Comparison of ENCODE assay signal across 33 cellular contexts in genomic region chr12:54555670-54556257, GRCh38. TPM values are rescaled to one million over a fixed set of nuclear protein-coding genes. Genes with fewer than 3 reads are reported as not detected.
"Had no signal": no experiment of that assay in that cellular context is flagged by ENCODE, and none has a peak within 500 bp of the region (broad histone marks: within the 10 kb centered on the region; RNA-seq: fewer than 3 reads in every experiment).

No MANE protein-coding gene starts in this region.

- H3K27ac ChIP-seq: esophagus muscularis mucosa, foreskin keratinocyte, gastroesophageal sphincter, heart left ventricle, left lung, neural progenitor cell, parathyroid adenoma, prostate gland, right atrium auricular region, suprapubic skin, transverse colon, upper lobe of right lung, uterus had no signal

- H3K27me3 ChIP-seq: right atrium auricular region, uterus had no signal

- H3K4me1 ChIP-seq: foreskin keratinocyte, prostate gland, uterus had no signal

- DNase-seq: dermis blood vessel endothelial cell; effector memory CD4-positive, alpha-beta T cell; foreskin keratinocyte; heart left ventricle; hippocampal formation; left cardiac atrium; left lung; mammary epithelial cell; mesendoderm; midbrain; naive thymus-derived CD4-positive, alpha-beta T cell; stimulated activated CD4-positive, alpha-beta T cell treated with anti-CD3 and anti-CD28 coated beads, Interleukin-12 subunit alpha, Interleukin-12 subunit beta, amount 100 ng/mL, for 4 hours; stimulated activated CD4-positive, alpha-beta T cell treated with anti-CD3 and anti-CD28 coated beads, Interleukin-1b, Interleukin-23, amount 100 ng/mL, for 48 hours; stimulated activated CD4-positive, alpha-beta T cell treated with anti-CD3 and anti-CD28 coated beads, Interleukin-4, amount 100 ng/mL, for 1 hour; stimulated activated CD8-positive, alpha-beta memory T cell treated with anti-CD3 and anti-CD28 coated beads, Interleukin-4, amount 100 ng/mL, for 48 hours; stimulated activated naive CD4-positive, alpha-beta T cell; stimulated activated naive CD8-positive, alpha-beta T cell treated with anti-CD3 and anti-CD28 coated beads, Interleukin-15, amount 100 ng/mL, for 72 hours; transverse colon; upper lobe of right lung; uterus had no signal

- H3K4me3 ChIP-seq: esophagus muscularis mucosa, gastroesophageal sphincter, heart left ventricle, left lung, neural progenitor cell, prostate gland, right atrium auricular region, smooth muscle cell, suprapubic skin, transverse colon, upper lobe of right lung, uterus had no signal

- H3K9ac ChIP-seq: neural progenitor cell, parathyroid adenoma had no signal

- H3K36me3 ChIP-seq: esophagus muscularis mucosa, gastroesophageal sphincter, heart left ventricle, left lung, neural progenitor cell, prostate gland, right atrium auricular region, suprapubic skin, transverse colon, upper lobe of right lung, uterus had no signal

- H3K4me2 ChIP-seq: neural progenitor cell, smooth muscle cell had no signal

- H3K9me3 ChIP-seq: esophagus muscularis mucosa, gastroesophageal sphincter, heart left ventricle, left lung, prostate gland, right atrium auricular region, suprapubic skin, transverse colon, upper lobe of right lung, uterus had no signal

RNA-seq across cellular contexts. Expression of gene PDE1B, which starts 6.4 kb away (rescaled TPM):
- total RNA-seq: dermis blood vessel endothelial cell, endothelial cell of umbilical vein, fibroblast of lung, foreskin keratinocyte, osteoblast had no signal

RNA-seq across cellular contexts. Expression of gene PPP1R1A, which starts 32.7 kb away (rescaled TPM):
- total RNA-seq: endothelial cell of umbilical vein; fibroblast of lung; foreskin keratinocyte; mammary epithelial cell; naive thymus-derived CD4-positive, alpha-beta T cell; smooth muscle cell; upper lobe of right lung had no signal

RNA-seq across cellular contexts. Expression of gene NCKAP1L, which starts 58.2 kb away (rescaled TPM):
- total RNA-seq: dermis blood vessel endothelial cell, epithelial cell of proximal tubule, foreskin keratinocyte, kidney epithelial cell, mammary epithelial cell, smooth muscle cell had no signal
